Comparison of ENCODE assay signal across 1 cellular context in genomic region chr3:122298239-122298638, GRCh38.
TF ChIP-seq lines count a peak whose summit lies in the region.

No MANE protein-coding gene starts in this region.

TF ChIP-seq in SK-N-SH, 30 proteins besides CTCF, POLR2A, EP300 and RAD21 (continued from another document):
- TF ChIP-seq, protein P1, sequence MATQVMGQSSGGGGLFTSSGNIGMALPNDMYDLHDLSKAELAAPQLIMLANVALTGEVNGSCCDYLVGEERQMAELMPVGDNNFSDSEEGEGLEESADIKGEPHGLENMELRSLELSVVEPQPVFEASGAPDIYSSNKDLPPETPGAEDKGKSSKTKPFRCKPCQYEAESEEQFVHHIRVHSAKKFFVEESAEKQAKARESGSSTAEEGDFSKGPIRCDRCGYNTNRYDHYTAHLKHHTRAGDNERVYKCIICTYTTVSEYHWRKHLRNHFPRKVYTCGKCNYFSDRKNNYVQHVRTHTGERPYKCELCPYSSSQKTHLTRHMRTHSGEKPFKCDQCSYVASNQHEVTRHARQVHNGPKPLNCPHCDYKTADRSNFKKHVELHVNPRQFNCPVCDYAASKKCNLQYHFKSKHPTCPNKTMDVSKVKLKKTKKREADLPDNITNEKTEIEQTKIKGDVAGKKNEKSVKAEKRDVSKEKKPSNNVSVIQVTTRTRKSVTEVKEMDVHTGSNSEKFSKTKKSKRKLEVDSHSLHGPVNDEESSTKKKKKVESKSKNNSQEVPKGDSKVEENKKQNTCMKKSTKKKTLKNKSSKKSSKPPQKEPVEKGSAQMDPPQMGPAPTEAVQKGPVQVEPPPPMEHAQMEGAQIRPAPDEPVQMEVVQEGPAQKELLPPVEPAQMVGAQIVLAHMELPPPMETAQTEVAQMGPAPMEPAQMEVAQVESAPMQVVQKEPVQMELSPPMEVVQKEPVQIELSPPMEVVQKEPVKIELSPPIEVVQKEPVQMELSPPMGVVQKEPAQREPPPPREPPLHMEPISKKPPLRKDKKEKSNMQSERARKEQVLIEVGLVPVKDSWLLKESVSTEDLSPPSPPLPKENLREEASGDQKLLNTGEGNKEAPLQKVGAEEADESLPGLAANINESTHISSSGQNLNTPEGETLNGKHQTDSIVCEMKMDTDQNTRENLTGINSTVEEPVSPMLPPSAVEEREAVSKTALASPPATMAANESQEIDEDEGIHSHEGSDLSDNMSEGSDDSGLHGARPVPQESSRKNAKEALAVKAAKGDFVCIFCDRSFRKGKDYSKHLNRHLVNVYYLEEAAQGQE (IDR thresholded peaks at IDR 0.05; ENCODE audit: low read depth, low read length): no peak
- no peak for TF ChIP-seq MAX (IDR thresholded peaks at IDR 0.05; ENCODE audit: low read depth)
- no peak for TF ChIP-seq GATA2 (CRISPR knock-in tag; IDR thresholded peaks at IDR 0.05)
- no peak for TF ChIP-seq RCOR1 (IDR thresholded peaks at IDR 0.05; ENCODE audit: low read length)
- no peak for TF ChIP-seq JUND (IDR thresholded peaks at IDR 0.05)
- TF ChIP-seq, protein P2, sequence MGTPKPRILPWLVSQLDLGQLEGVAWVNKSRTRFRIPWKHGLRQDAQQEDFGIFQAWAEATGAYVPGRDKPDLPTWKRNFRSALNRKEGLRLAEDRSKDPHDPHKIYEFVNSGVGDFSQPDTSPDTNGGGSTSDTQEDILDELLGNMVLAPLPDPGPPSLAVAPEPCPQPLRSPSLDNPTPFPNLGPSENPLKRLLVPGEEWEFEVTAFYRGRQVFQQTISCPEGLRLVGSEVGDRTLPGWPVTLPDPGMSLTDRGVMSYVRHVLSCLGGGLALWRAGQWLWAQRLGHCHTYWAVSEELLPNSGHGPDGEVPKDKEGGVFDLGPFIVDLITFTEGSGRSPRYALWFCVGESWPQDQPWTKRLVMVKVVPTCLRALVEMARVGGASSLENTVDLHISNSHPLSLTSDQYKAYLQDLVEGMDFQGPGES (IDR thresholded peaks at IDR 0.05; ENCODE audit: low read depth, low read length): no peak
- TF ChIP-seq MEF2A (IDR thresholded peaks at IDR 0.05; ENCODE audit: borderline replicate concordance, low read depth): no peak
TF ChIP-seq in SK-N-SH: peak in this region for 0.
